In the genomic region with DNA sequence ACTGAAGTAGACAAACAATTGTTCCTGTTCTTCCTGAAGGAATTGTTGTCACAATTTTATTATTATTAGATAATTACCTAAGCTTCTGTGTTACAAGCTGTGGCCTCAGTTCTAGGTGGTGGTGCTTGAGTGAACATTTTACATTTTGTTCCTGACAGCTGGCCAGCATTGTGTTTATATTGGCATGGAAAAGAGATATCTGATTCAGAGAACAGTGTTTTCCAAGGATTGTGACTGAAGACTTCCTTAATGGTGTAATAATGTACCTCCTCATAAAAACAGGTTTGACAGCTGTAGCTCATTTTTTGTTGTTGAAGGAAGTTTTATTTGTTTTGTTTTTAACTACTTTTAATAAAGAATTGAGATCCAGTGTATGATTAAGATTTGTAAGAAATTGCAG, we compare ENCODE assay signal across 9 cellular contexts.
DNase-seq lines count a peak whose midpoint lies in the region; ATAC-seq and TF ChIP-seq lines count a peak whose summit lies in the region.
"Had no signal": no experiment of that assay in that cellular context is flagged by ENCODE, and none has a peak within 500 bp of the region (broad histone marks: within the 10 kb centered on the region; RNA-seq: fewer than 3 reads in every experiment).

No MANE protein-coding gene starts in this region.

- TF ChIP-seq CTCF in fibroblast of lung (conservative IDR thresholded peaks at IDR 0.05 in 1 of 2, IDR thresholded peaks at IDR 0.05 in 1 of 2; ENCODE audit: low read depth in 1 of 2, low read length in 2 of 2) (no peak), CD14-positive monocyte (IDR thresholded peaks at IDR 0.05) (no peak)

- no peak overlapping the region for H3K4me3 Mint-ChIP-seq in CD14-positive monocyte

- H3K4me1 Mint-ChIP-seq in CD14-positive monocyte: peaks cover 36% of the 10 kb centered on the region

- no peak overlapping the region for H2AFZ ChIP-seq in fibroblast of lung (ENCODE audit: low read length)

- no peak for ATAC-seq in GM19324 (IDR thresholded peaks at IDR 0.05; ENCODE audit: low FRiP score, unreplicated experiment)

- peaks cover 12% of the 10 kb centered on the region for H3K4me1 ChIP-seq in fibroblast of lung (ENCODE audit: control insufficient read depth, extremely low read depth, insufficient read depth, low read length)

- no peaks in the 10 kb centered on the region for H3K9me3 ChIP-seq in fibroblast of lung (ENCODE audit: control insufficient read depth, insufficient read depth, low read depth, low read length)

- H3K27ac Mint-ChIP-seq in CD14-positive monocyte: no peak overlapping the region

- intact Hi-C loops in CD14-positive monocyte (cut with micrococcal nuclease): no loop called here

- H3K27me3 ChIP-seq in fibroblast of lung (ENCODE audit: control insufficient read depth, insufficient read depth, low read length): no peaks in the 10 kb centered on the region

- no peak overlapping the region for H3K4me2 ChIP-seq in fibroblast of lung (ENCODE audit: extremely low read depth, insufficient read depth, low read length)

- H3K9ac ChIP-seq in fibroblast of lung (ENCODE audit: insufficient read depth, low read length): no peak overlapping the region

- no peak overlapping the region for H3K27ac ChIP-seq in fibroblast of lung (ENCODE audit: insufficient read depth, low read length)

- H3K36me3 ChIP-seq in fibroblast of lung (ENCODE audit: control insufficient read depth, insufficient read depth, low read length): no peaks in the 10 kb centered on the region

- H3K9me3 Mint-ChIP-seq in CD14-positive monocyte: no peaks in the 10 kb centered on the region

- peaks cover 0 to 3% of the 10 kb centered on the region in 2 donors for H3K36me3 Mint-ChIP-seq in CD14-positive monocyte

- peaks cover 1 to 2% (median 1%) of the 10 kb centered on the region in 3 donors for H3K27me3 Mint-ChIP-seq in CD14-positive monocyte (ENCODE audit: low read depth in 3 of 3)

- no peaks in the 10 kb centered on the region for H3K79me2 ChIP-seq in fibroblast of lung (ENCODE audit: control insufficient read depth, insufficient read depth, low read length)

- no peak overlapping the region for H3K4me3 ChIP-seq in fibroblast of lung (replicated peaks in 1 of 4; ENCODE audit: control extremely low read depth in 1 of 4, insufficient read depth in 1 of 4, low read depth in 3 of 4, low read length in 4 of 4)

- no peaks in the 10 kb centered on the region for H4K20me1 ChIP-seq in fibroblast of lung (ENCODE audit: control insufficient read depth, extremely low read depth, insufficient read depth, low read length)

- DNase-seq in ELR (ENCODE audit: low read depth): peak; percentile 74
- DNase-seq in NCI-H510A treated with DMSO at 0.1 percent for 48 hours (lab: John Stamatoyannopoulos, UW): peak; percentile 14
- DNase-seq in fibroblast of lung (ENCODE audit: low read depth in 2 of 2): peak; percentile 84 to 86
- peak; percentile 89 for DNase-seq in renal cortical epithelial cell (ENCODE audit: low read depth)
- no peak for DNase-seq in HUDEP-2 (lab: John Stamatoyannopoulos, UW; ENCODE audit: unreplicated experiment in 76 of 76)
- no peak for DNase-seq in NOMO-1 (lab: John Stamatoyannopoulos, UW; ENCODE audit: unreplicated experiment in 2 of 2)
- no peak for DNase-seq in CD14-positive monocyte (ENCODE audit: low spot score)
- DNase-seq: T-helper 9 cell had no signal

Comparison
In these comparisons a context has a peak if more than half of its experiments do, and no peak if none do; other contexts are left out.
1. DNase-seq: peak in ELR (single experiment), NCI-H510A treated with DMSO at 0.1 percent for 48 hours (single experiment), fibroblast of lung (2 of 2) and renal cortical epithelial cell (single experiment); none in HUDEP-2 (0 of 76), NOMO-1 (0 of 2) and CD14-positive monocyte (single experiment).